19 cellular contexts compared by ENCODE assay signal in the genomic region with DNA sequence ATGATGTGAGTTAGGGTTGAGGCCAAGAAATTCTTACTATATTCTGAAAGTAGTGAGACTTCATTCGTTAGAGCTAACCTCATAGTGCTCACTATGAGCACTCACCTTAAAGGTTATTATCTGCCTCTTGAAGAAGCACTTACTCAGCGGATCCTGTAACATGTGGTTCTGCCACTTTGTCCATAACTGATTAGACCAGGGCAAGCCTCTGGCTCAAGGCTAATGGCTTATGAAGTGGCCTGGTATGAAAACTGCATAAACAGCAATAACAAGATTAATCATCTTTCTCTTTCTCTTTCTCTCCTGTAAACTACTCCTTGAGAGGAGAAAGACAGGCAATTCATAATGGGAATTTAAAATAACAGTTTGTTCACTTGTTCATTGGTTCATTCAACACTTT.
DNase-seq lines count a peak whose midpoint lies in the region; ATAC-seq, FAIRE-seq and TF ChIP-seq lines count a peak whose summit lies in the region.
"Had no signal": no experiment of that assay in that cellular context is flagged by ENCODE, and none has a peak within 500 bp of the region (broad histone marks: within the 10 kb centered on the region; RNA-seq: fewer than 3 reads in every experiment).

No MANE protein-coding gene starts in this region.

- H3K27ac ChIP-seq in A549 = no peak overlapping the region
- no peak overlapping the region for H3K27ac ChIP-seq in left lung
- H3K27ac ChIP-seq: 22Rv1; BLaER1 treated with 17β-estradiol and CSF1 and Interleukin-3, amounts not matched to agents 10 nM and 100 nM; cardiac muscle cell; heart right ventricle; tibial nerve; WERI-Rb-1 had no signal

- no peak overlapping the region for H3K4me3 ChIP-seq in A549
- H3K4me3 ChIP-seq in left lung = no peak overlapping the region
- H3K4me3 ChIP-seq: BLaER1 treated with 17β-estradiol and CSF1 and Interleukin-3, amounts not matched to agents 10 nM and 100 nM; cardiac muscle cell; HAP-1; heart right ventricle; Peyer's patch; tibial nerve had no signal

- TF ChIP-seq POLR2A in A549 (IDR thresholded peaks at IDR 0.05; ENCODE audit: low read length) = no peak

- ATAC-seq in A549 = no peak
- no peak for ATAC-seq in T-helper 17 cell
- peak; percentile 96 for ATAC-seq in left lung

- no TSS peak for BruUV-seq in MCF 10A (replicated peaks; lab: Mats Ljungman, UMichigan)

- DNase-seq in DMS53 (lab: John Stamatoyannopoulos, UW) (peak; percentile 18), DMS53 treated with DMSO at 0.1 percent for 48 hours (lab: John Stamatoyannopoulos, UW; ENCODE audit: unreplicated experiment) (no peak), A549 (ENCODE audit: low read depth in 1 of 2, low spot score in 1 of 2) (no peak), T-helper 17 cell (no peak), left lung (no peak), HPDE6-E6E7 (ENCODE audit: extremely low spot score) (no peak), MCF 10A (ENCODE audit: unreplicated experiment) (no peak)
- no peak for DNase-seq in NK-92 treated with Interleukin-12 subunit alpha and Interleukin-12 subunit beta, amount 100 ng/mL, for 24 hours (lab: John Stamatoyannopoulos, UW)
- DNase-seq: heart right ventricle; kidney; NCI-H2081; stimulated activated CD4-positive, alpha-beta T cell treated with anti-CD3 and anti-CD28 coated beads, Interleukin-2, amount 100 ng/mL, for 48 hours; WERI-Rb-1 had no signal

- TF ChIP-seq CTCF in A549 (IDR thresholded peaks at IDR 0.05) (no peak), left lung (IDR thresholded peaks at IDR 0.05) (no peak), MCF 10A (IDR thresholded peaks at IDR 0.05; ENCODE audit: unreplicated experiment) (no peak)

- H3K36me3 Mint-ChIP-seq in T-helper 17 cell (ENCODE audit: low read depth) (no peaks in the 10 kb centered on the region), MCF 10A (ENCODE audit: insufficient read depth, unreplicated experiment) (peaks cover 5% of the 10 kb centered on the region)

- no peak for TF ChIP-seq EP300 in A549 (IDR thresholded peaks at IDR 0.05)

- FAIRE-seq in A549 (lab: Jason Lieb, UNC) = no peak
- FAIRE-seq: kidney had no signal

- no peak overlapping the region for H3K4me2 ChIP-seq in A549

- POLR2A ChIA-PET in A549 (lab: Yijun Ruan, JAX) (no interaction called here), MCF 10A (lab: Yijun Ruan, JAX) (interaction anchor here (1.2 to 1.5 kb wide), 2 partner anchors 25 to 28 kb away, joined by 3 read pairs; no protein-coding TSS in a partner anchor)

- no peaks in the 10 kb centered on the region for H3K9me3 Mint-ChIP-seq in MCF 10A (ENCODE audit: unreplicated experiment)

- H3K4me1 ChIP-seq in A549 (peaks cover 11% of the 10 kb centered on the region; the same call in 2 of the 3 replicates), left lung (peaks cover 0 to 10% of the 10 kb centered on the region in 2 donors)

- H3K9me3 ChIP-seq in A549 (no peaks in the 10 kb centered on the region), T-helper 17 cell (ENCODE audit: control insufficient read depth, low read length, poor library complexity, severe bottlenecking) (no peaks in the 10 kb centered on the region), left lung (no peaks in the 10 kb centered on the region)
- H3K9me3 ChIP-seq: BLaER1 treated with 17β-estradiol and CSF1 and Interleukin-3, amounts not matched to agents 10 nM and 100 nM; HAP-1; heart right ventricle; Peyer's patch; tibial nerve had no signal

- CTCF ChIA-PET in A549 (lab: Yijun Ruan, JAX) (interaction anchor here (0.8 kb wide), 1 partner anchor 19 kb away, joined by 3 read pairs; no protein-coding TSS in a partner anchor), MCF 10A (lab: Yijun Ruan, JAX) (interaction anchor here (1.3 kb wide), 1 partner anchor 10 kb away, joined by 5 read pairs; no protein-coding TSS in a partner anchor)

- H3K4me1 Mint-ChIP-seq in T-helper 17 cell (peaks cover 47% of the 10 kb centered on the region), MCF 10A (ENCODE audit: insufficient read depth, unreplicated experiment) (peaks cover 20% of the 10 kb centered on the region)

- H3K4me3 Mint-ChIP-seq in T-helper 17 cell (no peak overlapping the region), MCF 10A (ENCODE audit: unreplicated experiment) (no peak overlapping the region)

- H3K27me3 Mint-ChIP-seq in T-helper 17 cell (no peaks in the 10 kb centered on the region), MCF 10A (ENCODE audit: insufficient read depth, unreplicated experiment) (no peaks in the 10 kb centered on the region)

- no peaks in the 10 kb centered on the region for H3K27me3 ChIP-seq in left lung
- H3K27me3 ChIP-seq: BLaER1 treated with 17β-estradiol and CSF1 and Interleukin-3, amounts not matched to agents 10 nM and 100 nM; cardiac muscle cell; heart right ventricle; Peyer's patch; tibial nerve had no signal

- intact Hi-C loops in left lung (cut with DNase I) (no loop called here), MCF 10A (cut with micrococcal nuclease) (no loop called here)

- H3K36me3 ChIP-seq in left lung = no peaks in the 10 kb centered on the region
- H3K36me3 ChIP-seq: BLaER1 treated with 17β-estradiol and CSF1 and Interleukin-3, amounts not matched to agents 10 nM and 100 nM; cardiac muscle cell; HAP-1; heart right ventricle; Peyer's patch; tibial nerve; WERI-Rb-1 had no signal

- H3K27ac Mint-ChIP-seq in T-helper 17 cell (peak overlapping the region; percentile 6), MCF 10A (ENCODE audit: low read depth, unreplicated experiment) (no peak overlapping the region)

- no peak for TF ChIP-seq RAD21 in A549 (conservative IDR thresholded peaks at IDR 0.05 in 1 of 2, IDR thresholded peaks at IDR 0.05 in 1 of 2)

- 91% methylated on average over 2 of the region's 2 CpGs for WGBS in A549 (ENCODE audit: missing lambda C conversion rate)

TF ChIP-seq in A549, 52 proteins besides CTCF, POLR2A, EP300 and RAD21:
- TF ChIP-seq MAFK (IDR thresholded peaks at IDR 0.05; ENCODE audit: partially characterized antibody) = peak; percentile 42
- no peak for TF ChIP-seq SMC3 (IDR thresholded peaks at IDR 0.05)
- no peak for TF ChIP-seq ZFP36 (IDR thresholded peaks at IDR 0.05; ENCODE audit: borderline replicate concordance, partially characterized antibody)
- TF ChIP-seq NPAS2 (CRISPR knock-in tag; IDR thresholded peaks at IDR 0.05; ENCODE audit: borderline replicate concordance) = no peak
